8 cellular contexts compared by ENCODE assay signal in genomic region chr17:1055751-1056645, GRCh38. TPM values are rescaled to one million over a fixed set of nuclear protein-coding genes. Genes with fewer than 3 reads are reported as not detected.
A peak's percentile ranks its signal among the peaks of the same experiment; 100 is the strongest.
DNase-seq lines count a peak whose midpoint lies in the region; ATAC-seq and TF ChIP-seq lines count a peak whose summit lies in the region.

No MANE protein-coding gene starts in this region.

- TF ChIP-seq POLR2A in suprapubic skin (IDR thresholded peaks at IDR 0.05), result no peak

- H3K4me1 ChIP-seq in endocrine pancreas (ENCODE audit: control insufficient read depth, insufficient read depth, low read length) (no peaks in the 10 kb centered on the region), mucosa of descending colon (ENCODE audit: low read depth) (no peaks in the 10 kb centered on the region), suprapubic skin (peaks cover 4% of the 10 kb centered on the region)

- H3K9me3 ChIP-seq in endocrine pancreas (ENCODE audit: control insufficient read depth, low read length) (no peaks in the 10 kb centered on the region), mucosa of descending colon (no peaks in the 10 kb centered on the region), suprapubic skin (no peaks in the 10 kb centered on the region)

- no peak for TF ChIP-seq EP300 in suprapubic skin (IDR thresholded peaks at IDR 0.05)

- ATAC-seq in mucosa of descending colon (peak; percentile 46), HG02970 (IDR thresholded peaks at IDR 0.05; ENCODE audit: low FRiP score, unreplicated experiment) (no peak), GM18861 (IDR thresholded peaks at IDR 0.05; ENCODE audit: unreplicated experiment) (no peak)

- peak overlapping the region; percentile 19 for H3K9ac ChIP-seq in endocrine pancreas (ENCODE audit: control insufficient read depth, insufficient read depth, low read length)

- no peaks in the 10 kb centered on the region for H3K27me3 ChIP-seq in endocrine pancreas (ENCODE audit: control insufficient read depth, insufficient read depth, low read length)
- H3K27me3 ChIP-seq in suprapubic skin, result no peaks in the 10 kb centered on the region

- no peak overlapping the region for H3K27ac ChIP-seq in suprapubic skin

- WGBS in suprapubic skin, result 73% methylated on average over 12 of the region's 22 CpGs

- TF ChIP-seq CTCF in mucosa of descending colon (IDR thresholded peaks at IDR 0.05) (peak; percentile 23), suprapubic skin (IDR thresholded peaks at IDR 0.05) (peak; percentile 41 to 60)

- H3K36me3 ChIP-seq in endocrine pancreas (ENCODE audit: control insufficient read depth, insufficient read depth, low read length) (peaks cover 3% of the 10 kb centered on the region), mucosa of descending colon (ENCODE audit: low read depth) (no peaks in the 10 kb centered on the region), suprapubic skin (peaks cover 65% of the 10 kb centered on the region)

- intact Hi-C loops in mucosa of descending colon (cut with DNase I, micrococcal nuclease), result loop anchor here in 1 of 2 donors (10.0 kb wide), 1 partner anchor 51 kb away; no protein-coding TSS in a partner anchor

- DNase-seq in DMS114 treated with DMSO at 0.1 percent for 48 hours (lab: John Stamatoyannopoulos, UW; ENCODE audit: unreplicated experiment) (peak; percentile 21), LHCN-M2 (ENCODE audit: low read depth) (peak; percentile 48), mucosa of descending colon (peak; percentile 44 to 55 (median 52)), suprapubic skin (ENCODE audit: low spot score in 2 of 2) (no peak)
- DNase-seq in activated CD4-positive, alpha-beta T cell treated with anti-CD3 and anti-CD28 coated beads, Interleukin-2, amount 50 U/mL, for 4 hours, result peak; percentile 13 to 20

- H3K4me3 ChIP-seq in endocrine pancreas (ENCODE audit: control insufficient read depth, insufficient read depth, low read length) (no peak overlapping the region), mucosa of descending colon (no peak overlapping the region), suprapubic skin (no peak overlapping the region)

RNA-seq across cellular contexts. Expression of gene TIMM22, which starts 59.1 kb away (rescaled TPM):
- total RNA-seq in LHCN-M2 (2014; rRNA removed), result 24.6 and 29.2 TPM in 2 replicates
- polyA plus RNA-seq in LHCN-M2 (2012), result 18.3 TPM
- total RNA-seq in mucosa of descending colon, result 10 to 100 TPM in 2 of 3 donors, 1 to 10 TPM in 1; 8.2 to 11.4 (median 10.1) TPM
- total RNA-seq in suprapubic skin, result 10 to 100 TPM; 11.6 to 12.9 (median 12.6) TPM

Comparison
In these comparisons a context has a peak if more than half of its experiments do, and no peak if none do; other contexts are left out.
1. DNase-seq: peak in DMS114 treated with DMSO at 0.1 percent for 48 hours (single experiment), LHCN-M2 (single experiment), activated CD4-positive, alpha-beta T cell treated with anti-CD3 and anti-CD28 coated beads, Interleukin-2, amount 50 U/mL, for 4 hours (2 of 2) and mucosa of descending colon (3 of 3); none in suprapubic skin (0 of 2).